In genomic region chr12:32756476-32757158, GRCh38 we compare ENCODE assay signal across 8 cellular contexts. TPM values are rescaled to one million over a fixed set of nuclear protein-coding genes. Genes with fewer than 3 reads are reported as not detected.
A peak's percentile ranks its signal among the peaks of the same experiment; 100 is the strongest.
DNase-seq lines count a peak whose midpoint lies in the region; ATAC-seq and TF ChIP-seq lines count a peak whose summit lies in the region.

No MANE protein-coding gene starts in this region.

- TF ChIP-seq CTCF in tibial nerve (IDR thresholded peaks at IDR 0.05), result no peak

- WGBS in tibial nerve, 2 donors, result 23 to 25% methylated on average over 9 of the region's 9 CpGs

- TF ChIP-seq POLR2A in tibial nerve (IDR thresholded peaks at IDR 0.05), result no peak

- no peak for TF ChIP-seq EP300 in tibial nerve (IDR thresholded peaks at IDR 0.05)

- no peaks in the 10 kb centered on the region for H3K9me3 Mint-ChIP-seq in activated naive CD4-positive, alpha-beta T cell treated with anti-CD3 and anti-CD28 coated beads for 36 hours
- H3K9me3 Mint-ChIP-seq in activated CD4-positive, alpha-beta memory T cell treated with anti-CD3 and anti-CD28 coated beads, Interleukin-2, amount 10 ng/mL, durations not matched to agents 7 days and 5 days, result no peaks in the 10 kb centered on the region

- H3K27ac Mint-ChIP-seq in activated naive CD4-positive, alpha-beta T cell treated with anti-CD3 and anti-CD28 coated beads for 36 hours, result peak overlapping the region; percentile 92
- peak overlapping the region; percentile 78 for H3K27ac Mint-ChIP-seq in activated CD4-positive, alpha-beta memory T cell treated with anti-CD3 and anti-CD28 coated beads, Interleukin-2, amount 10 ng/mL, durations not matched to agents 7 days and 5 days

- CTCF ChIA-PET in activated naive CD4-positive, alpha-beta T cell treated with anti-CD3 and anti-CD28 coated beads for 36 hours (lab: Charles Lee), result interaction anchor here (0.6 to 3.6 kb wide), 16 partner anchors 10 to 1276 kb away, joined by 3 to 49 read pairs (median 4); partner anchors contain the start of gene ALG10
- CTCF ChIA-PET in activated CD4-positive, alpha-beta memory T cell treated with anti-CD3 and anti-CD28 coated beads, Interleukin-2, amount 10 ng/mL, durations not matched to agents 7 days and 5 days (lab: Charles Lee), result interaction anchor here (0.8 to 4.8 kb wide), 15 partner anchors 12 to 1366 kb away, joined by 3 to 87 read pairs (median 5); partner anchors contain the start of genes ALG10, DNM1L and FGD4

- POLR2A ChIA-PET in activated CD4-positive, alpha-beta memory T cell treated with anti-CD3 and anti-CD28 coated beads, Interleukin-2, amount 10 ng/mL, durations not matched to agents 7 days and 5 days (lab: Charles Lee), result interaction anchor here (1.1 to 3.2 kb wide), 5 partner anchors 13 to 1266 kb away, joined by 3 to 39 read pairs (median 14); partner anchors contain the start of genes ALG10, DNM1L and ETFBKMT

- no peaks in the 10 kb centered on the region for H3K27me3 Mint-ChIP-seq in activated naive CD4-positive, alpha-beta T cell treated with anti-CD3 and anti-CD28 coated beads for 36 hours (ENCODE audit: low read depth)
- peaks cover 3% of the 10 kb centered on the region for H3K27me3 Mint-ChIP-seq in activated CD4-positive, alpha-beta memory T cell treated with anti-CD3 and anti-CD28 coated beads, Interleukin-2, amount 10 ng/mL, durations not matched to agents 7 days and 5 days

- peaks cover 16% of the 10 kb centered on the region for H3K4me1 Mint-ChIP-seq in activated naive CD4-positive, alpha-beta T cell treated with anti-CD3 and anti-CD28 coated beads for 36 hours (ENCODE audit: low read depth)
- peaks cover 20% of the 10 kb centered on the region for H3K4me1 Mint-ChIP-seq in activated CD4-positive, alpha-beta memory T cell treated with anti-CD3 and anti-CD28 coated beads, Interleukin-2, amount 10 ng/mL, durations not matched to agents 7 days and 5 days

- H3K36me3 Mint-ChIP-seq in activated naive CD4-positive, alpha-beta T cell treated with anti-CD3 and anti-CD28 coated beads for 36 hours (ENCODE audit: low read depth), result peaks cover 11% of the 10 kb centered on the region
- H3K36me3 Mint-ChIP-seq in activated CD4-positive, alpha-beta memory T cell treated with anti-CD3 and anti-CD28 coated beads, Interleukin-2, amount 10 ng/mL, durations not matched to agents 7 days and 5 days (ENCODE audit: low read depth), result peaks cover 19% of the 10 kb centered on the region

- no peaks in the 10 kb centered on the region for H3K9me3 ChIP-seq in tibial nerve

- H3K4me1 ChIP-seq in tibial nerve, result peaks cover 4 to 30% (median 8%) of the 10 kb centered on the region in 4 donors

- H3K36me3 ChIP-seq in tibial nerve, result peaks cover 0 to 16% (median 9%) of the 10 kb centered on the region in 3 donors

- no peak for DNase-seq in activated naive CD4-positive, alpha-beta T cell treated with anti-CD3 and anti-CD28 coated beads for 36 hours
- no peak for DNase-seq in activated naive CD4-positive, alpha-beta T cell treated with anti-CD3 and anti-CD28 coated beads, Interleukin-2, amount 50 U/mL, for 16 hours
- no peak for DNase-seq in activated CD4-positive, alpha-beta memory T cell treated with anti-CD3 and anti-CD28 coated beads, Interleukin-2, amount 10 ng/mL, durations not matched to agents 7 days and 5 days
- peak; percentile 90 for DNase-seq in islet precursor cell
- no peak for DNase-seq in tibial nerve (ENCODE audit: low spot score in 2 of 2)
- no peak for DNase-seq in NCI-H345 (lab: John Stamatoyannopoulos, UW)
- DNase-seq in LoVo (ENCODE audit: low spot score), result no peak

- peak overlapping the region; percentile 89 for H3K4me3 Mint-ChIP-seq in activated naive CD4-positive, alpha-beta T cell treated with anti-CD3 and anti-CD28 coated beads for 36 hours
- H3K4me3 Mint-ChIP-seq in activated CD4-positive, alpha-beta memory T cell treated with anti-CD3 and anti-CD28 coated beads, Interleukin-2, amount 10 ng/mL, durations not matched to agents 7 days and 5 days, result peak overlapping the region; percentile 79

- no peak for ATAC-seq in HG02571 (IDR thresholded peaks at IDR 0.05; ENCODE audit: unreplicated experiment)

- peak overlapping the region; percentile 83 to 93 (median 91) for H3K27ac ChIP-seq in tibial nerve

- intact Hi-C loops in activated naive CD4-positive, alpha-beta T cell treated with anti-CD3 and anti-CD28 coated beads for 36 hours (cut with micrococcal nuclease), result loop anchor here (1.0 to 10.0 kb wide), 7 partner anchors 141 to 1462 kb away; partner anchors contain the start of gene PKP2

- H3K27me3 ChIP-seq in tibial nerve, result no peaks in the 10 kb centered on the region

- H3K4me3 ChIP-seq in tibial nerve, result peak overlapping the region in 3 of 4 donors; percentile 70 to 87 (median 87)

RNA-seq across cellular contexts. Expression of gene YARS2, which starts 0.9 kb away (rescaled TPM):
- total RNA-seq in activated naive CD4-positive, alpha-beta T cell treated with anti-CD3 and anti-CD28 coated beads for 36 hours, result 10 to 100 TPM; 20.1 to 24.8 TPM
- 10 to 100 TPM; 17.0 to 19.3 TPM for total RNA-seq in activated CD4-positive, alpha-beta memory T cell treated with anti-CD3 and anti-CD28 coated beads, Interleukin-2, amount 10 ng/mL, durations not matched to agents 7 days and 5 days
- 10 to 100 TPM; 16.3 to 38.7 (median 28.3) TPM for total RNA-seq in tibial nerve
